16 cellular contexts compared by ENCODE assay signal in the genomic region with DNA sequence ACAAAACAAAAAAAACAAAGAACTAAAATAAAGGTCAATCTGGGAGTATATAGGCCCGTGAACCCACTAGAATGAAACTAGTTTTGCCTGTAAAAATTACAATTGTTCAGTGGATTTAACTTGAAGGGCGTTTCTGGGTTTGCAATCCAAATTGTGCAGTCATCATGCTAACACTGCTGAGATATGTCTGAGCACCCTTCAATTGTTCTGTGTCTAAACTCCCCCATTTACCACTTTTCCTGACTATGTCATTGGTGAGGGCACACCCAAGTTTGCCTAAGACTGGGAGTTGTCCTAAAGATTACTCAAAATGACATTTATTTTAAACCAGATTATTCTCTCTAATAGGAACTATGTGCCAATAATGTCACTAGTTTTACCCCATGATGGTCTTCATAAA.
"Had no signal": no experiment of that assay in that cellular context is flagged by ENCODE, and none has a peak within 500 bp of the region (broad histone marks: within the 10 kb centered on the region; RNA-seq: fewer than 3 reads in every experiment).

No MANE protein-coding gene starts in this region.

- H3K36me3 ChIP-seq: ascending aorta, cardiac muscle cell, colonic mucosa had no signal

- FAIRE-seq: endothelial cell of umbilical vein, islet of Langerhans had no signal

- DNase-seq: activated effector memory CD4-positive, alpha-beta T cell treated with anti-CD3 and anti-CD28 coated beads, Interleukin-2, amount 50 U/mL, for 16 hours; activated T-cell treated with anti-CD3 and anti-CD28 coated beads, Interleukin-2, amount 50 U/mL, for 1 hour; colonic mucosa; effector CD4-positive, alpha-beta T cell; foreskin keratinocyte; mesendoderm; stimulated activated CD4-positive, alpha-beta T cell treated with anti-CD3 and anti-CD28 coated beads, Interleukin-12 subunit alpha, Interleukin-12 subunit beta, amount 100 ng/mL, for 4 hours; stimulated activated naive CD4-positive, alpha-beta T cell treated with Interleukin-2 at 50 U/mL for 16 hours; testis had no signal

- H3K27me3 ChIP-seq: ascending aorta, cardiac muscle cell, colonic mucosa, foreskin keratinocyte, testis had no signal

- H3K4me3 Mint-ChIP-seq: nephron had no signal

- H3K27ac Mint-ChIP-seq: nephron had no signal

- H3K27ac ChIP-seq: ascending aorta, cardiac muscle cell, colonic mucosa, foreskin keratinocyte, testis had no signal

- H3K4me3 ChIP-seq: ascending aorta, cardiac muscle cell, colonic mucosa, testis had no signal

- H3K9me3 ChIP-seq: ascending aorta, colonic mucosa, testis had no signal

- ATAC-seq: activated CD4-positive, CD25-positive, alpha-beta regulatory T cell treated with anti-CD3 and anti-CD28 coated beads, Interleukin-2, amount 50 U/mL, for 24 hours; foreskin keratinocyte; left lobe of liver had no signal

- H3K4me1 Mint-ChIP-seq: nephron had no signal

- H3K4me1 ChIP-seq: ascending aorta, colonic mucosa, testis had no signal
